In genomic region chr18:52339891-52340371, GRCh38 we compare ENCODE assay signal across 8 cellular contexts. TPM values are rescaled to one million over a fixed set of nuclear protein-coding genes. Genes with fewer than 3 reads are reported as not detected.
DNase-seq lines count a peak whose midpoint lies in the region; TF ChIP-seq lines count a peak whose summit lies in the region.

A gene with protein sequence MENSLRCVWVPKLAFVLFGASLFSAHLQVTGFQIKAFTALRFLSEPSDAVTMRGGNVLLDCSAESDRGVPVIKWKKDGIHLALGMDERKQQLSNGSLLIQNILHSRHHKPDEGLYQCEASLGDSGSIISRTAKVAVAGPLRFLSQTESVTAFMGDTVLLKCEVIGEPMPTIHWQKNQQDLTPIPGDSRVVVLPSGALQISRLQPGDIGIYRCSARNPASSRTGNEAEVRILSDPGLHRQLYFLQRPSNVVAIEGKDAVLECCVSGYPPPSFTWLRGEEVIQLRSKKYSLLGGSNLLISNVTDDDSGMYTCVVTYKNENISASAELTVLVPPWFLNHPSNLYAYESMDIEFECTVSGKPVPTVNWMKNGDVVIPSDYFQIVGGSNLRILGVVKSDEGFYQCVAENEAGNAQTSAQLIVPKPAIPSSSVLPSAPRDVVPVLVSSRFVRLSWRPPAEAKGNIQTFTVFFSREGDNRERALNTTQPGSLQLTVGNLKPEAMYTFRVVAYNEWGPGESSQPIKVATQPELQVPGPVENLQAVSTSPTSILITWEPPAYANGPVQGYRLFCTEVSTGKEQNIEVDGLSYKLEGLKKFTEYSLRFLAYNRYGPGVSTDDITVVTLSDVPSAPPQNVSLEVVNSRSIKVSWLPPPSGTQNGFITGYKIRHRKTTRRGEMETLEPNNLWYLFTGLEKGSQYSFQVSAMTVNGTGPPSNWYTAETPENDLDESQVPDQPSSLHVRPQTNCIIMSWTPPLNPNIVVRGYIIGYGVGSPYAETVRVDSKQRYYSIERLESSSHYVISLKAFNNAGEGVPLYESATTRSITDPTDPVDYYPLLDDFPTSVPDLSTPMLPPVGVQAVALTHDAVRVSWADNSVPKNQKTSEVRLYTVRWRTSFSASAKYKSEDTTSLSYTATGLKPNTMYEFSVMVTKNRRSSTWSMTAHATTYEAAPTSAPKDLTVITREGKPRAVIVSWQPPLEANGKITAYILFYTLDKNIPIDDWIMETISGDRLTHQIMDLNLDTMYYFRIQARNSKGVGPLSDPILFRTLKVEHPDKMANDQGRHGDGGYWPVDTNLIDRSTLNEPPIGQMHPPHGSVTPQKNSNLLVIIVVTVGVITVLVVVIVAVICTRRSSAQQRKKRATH (N-terminal part only) (plus strand): TSS chr18:52340197. CDS start chr18:52340788, 591 bp downstream.

- no peak for TF ChIP-seq POLR2A in adrenal gland (IDR thresholded peaks at IDR 0.05)

- peaks cover 16% of the 10 kb centered on the region for H3K27me3 ChIP-seq in MG63
- H3K27me3 ChIP-seq in adrenal gland, result peaks cover 10% of the 10 kb centered on the region
- peaks cover 24 to 43% of the 10 kb centered on the region in 2 donors for H3K27me3 ChIP-seq in stomach smooth muscle (ENCODE audit: control insufficient read depth in 1 of 2, insufficient read depth in 2 of 2, low read length in 2 of 2)

- intact Hi-C loops in adrenal gland (cut with DNase I), result no loop called here

- peak in 2 of 6 experiments; percentile 24 to 25 for TF ChIP-seq CTCF in adrenal gland (IDR thresholded peaks at IDR 0.05)

- no peak within 1 kb of the TSS for H3K27ac ChIP-seq in adrenal gland
- H3K27ac ChIP-seq in stomach smooth muscle (ENCODE audit: low read length), result no peak within 1 kb of the TSS

- H3K36me3 ChIP-seq in MG63 (no peaks in the 10 kb centered on the region), adrenal gland (replicated peaks in 1 of 2) (no peaks in the 10 kb centered on the region), stomach smooth muscle (ENCODE audit: control insufficient read depth in 2 of 2, insufficient read depth in 2 of 2, low read length in 2 of 2) (no peaks in the 10 kb centered on the region)

- 1 to 4% (median 1%) methylated on average over 26 to 27 of the region's 27 CpGs for WGBS in adrenal gland, 4 donors

- H3K4me3 ChIP-seq in MG63 (no peak within 1 kb of the TSS), adrenal gland (no peak within 1 kb of the TSS), iPS-18c (ENCODE audit: insufficient read depth, low read depth, low read length) (peak within 1 kb of the TSS; percentile 60), stomach smooth muscle (ENCODE audit: low read length in 2 of 2) (peak within 1 kb of the TSS; percentile 51 to 52)

- H3K4me1 ChIP-seq in adrenal gland (replicated peaks in 1 of 2), result no peaks in the 10 kb centered on the region
- peaks cover 14% of the 10 kb centered on the region for H3K4me1 ChIP-seq in stomach smooth muscle (ENCODE audit: control insufficient read depth, insufficient read depth, low read length)

- peak; percentile 88 for DNase-seq in DMS53 treated with DMSO at 0.1 percent for 48 hours (lab: John Stamatoyannopoulos, UW; ENCODE audit: unreplicated experiment)
- DNase-seq in MG63, result peak; percentile 13
- DNase-seq in adrenal gland, result peak; percentile 14 to 74 (median 21)
- DNase-seq in activated CD4-positive, alpha-beta T cell treated with anti-CD3 and anti-CD28 coated beads, Interleukin-2, amount 50 U/mL, for 48 hours, result no peak
- DNase-seq in activated gamma-delta T cell treated with Interleukin-2 at 50 U/mL for 16 hours, result no peak
- no peak for DNase-seq in GOT3 (lab: John Stamatoyannopoulos, UW)

- H3K9me3 ChIP-seq in MG63, result no peaks in the 10 kb centered on the region
- no peaks in the 10 kb centered on the region for H3K9me3 ChIP-seq in adrenal gland (replicated peaks in 1 of 3)
- no peaks in the 10 kb centered on the region for H3K9me3 ChIP-seq in iPS-18c (ENCODE audit: control insufficient read depth, insufficient read depth, low read length)
- H3K9me3 ChIP-seq in stomach smooth muscle (ENCODE audit: control insufficient read depth in 2 of 2, low read length in 2 of 2), result peaks cover 0 to 4% of the 10 kb centered on the region in 2 donors

- H3K9ac ChIP-seq in stomach smooth muscle (ENCODE audit: low read length in 2 of 2), result no peak within 1 kb of the TSS

RNA-seq across cellular contexts. Expression of the gene that starts here (rescaled TPM):
- total RNA-seq in MG63 (2014; rRNA removed; shearing (Covaris generic); ENCODE audit: low replicate concordance), result not detected in 2 replicates
- total RNA-seq in adrenal gland, result 1 to 10 TPM in 5 of 8 donors, under 1 TPM in 2, not detected in 1; 0.43 to 3.5 (median 1.9) TPM
- 1 to 10 TPM in 1 of 3 donors, under 1 TPM in 2; 0.40 to 1.1 (median 0.94) TPM for polyA plus RNA-seq in adrenal gland

Comparison
In these comparisons a context has a peak if more than half of its experiments do, and no peak if none do; other contexts are left out.
1. Peak in DNase-seq in MG63; RNA of the gene not detected or under 1 TPM.
2. DNase-seq: peak in DMS53 treated with DMSO at 0.1 percent for 48 hours (single experiment) and adrenal gland (7 of 7); none in activated CD4-positive, alpha-beta T cell treated with anti-CD3 and anti-CD28 coated beads, Interleukin-2, amount 50 U/mL, for 48 hours (0 of 2), activated gamma-delta T cell treated with Interleukin-2 at 50 U/mL for 16 hours (single experiment) and GOT3 (single experiment).
3. H3K4me3 ChIP-seq: peak in iPS-18c (single experiment) and stomach smooth muscle (2 of 2); none in MG63 (single experiment) and adrenal gland (0 of 4).